In the genomic region with DNA sequence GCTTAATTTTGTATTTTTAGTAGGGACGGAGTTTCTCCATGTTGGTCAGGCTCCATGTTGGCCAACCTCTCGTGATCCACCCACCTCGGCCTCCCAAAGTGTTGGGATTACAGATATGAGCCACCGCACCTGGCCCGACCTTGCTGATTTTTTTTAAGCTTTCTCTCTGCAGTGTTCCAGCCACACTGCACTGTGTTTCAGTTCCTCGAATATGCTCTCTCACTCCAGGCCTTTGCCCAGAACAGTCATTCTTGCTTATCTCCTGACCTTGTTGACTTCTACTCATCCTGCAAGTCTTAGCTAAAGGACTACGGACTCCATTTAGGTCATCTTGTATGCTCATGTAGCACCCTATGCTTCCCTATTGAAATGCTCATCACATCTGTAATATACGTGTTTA, we compare ENCODE assay signal across 14 cellular contexts. TPM values are rescaled to one million over a fixed set of nuclear protein-coding genes. Genes with fewer than 3 reads are reported as not detected.
DNase-seq lines count a peak whose midpoint lies in the region; ATAC-seq, FAIRE-seq and TF ChIP-seq lines count a peak whose summit lies in the region.
"Had no signal": no experiment of that assay in that cellular context is flagged by ENCODE, and none has a peak within 500 bp of the region (broad histone marks: within the 10 kb centered on the region; RNA-seq: fewer than 3 reads in every experiment).

No MANE protein-coding gene starts in this region.

- H3K9me3 ChIP-seq in pancreas = no peaks in the 10 kb centered on the region
- H3K9me3 ChIP-seq: spleen had no signal

- peaks cover 35% of the 10 kb centered on the region for H3K4me1 Mint-ChIP-seq in activated T-helper 17 cell treated with anti-CD3 and anti-CD28 coated beads, Interleukin-2, amount 50 U/mL, for 72 hours

- peaks cover 0 to 29% (median 16%) of the 10 kb centered on the region in 3 donors for H3K4me1 ChIP-seq in pancreas

- no peaks in the 10 kb centered on the region for H3K36me3 ChIP-seq in pancreas

- no peaks in the 10 kb centered on the region for H3K27me3 Mint-ChIP-seq in activated T-helper 17 cell treated with anti-CD3 and anti-CD28 coated beads, Interleukin-2, amount 50 U/mL, for 72 hours

- FAIRE-seq in GM12891 (lab: Jason Lieb, UNC) = peak; percentile 97
- no peak for FAIRE-seq in pancreas (lab: Jason Lieb, UNC)

- H3K27ac ChIP-seq in pancreas = no peak overlapping the region

- no peak overlapping the region for H3K4me3 ChIP-seq in pancreas

- ATAC-seq in GM19463 (IDR thresholded peaks at IDR 0.05; ENCODE audit: unreplicated experiment) (peak; percentile 34), HG03066 (IDR thresholded peaks at IDR 0.05; ENCODE audit: low read depth, unreplicated experiment) (peak; percentile 38), pancreas (no peak)
- ATAC-seq in activated T-helper 17 cell treated with anti-CD3 and anti-CD28 coated beads, Interleukin-2, amount 50 U/mL, for 72 hours (replicated peaks) = no peak
- ATAC-seq in activated naive CD4-positive, alpha-beta T cell treated with anti-CD3 and anti-CD28 coated beads, Interleukin-2, amount 50 U/mL, for 72 hours = no peak
- ATAC-seq: HCT116 had no signal

- H3K4me3 Mint-ChIP-seq in activated T-helper 17 cell treated with anti-CD3 and anti-CD28 coated beads, Interleukin-2, amount 50 U/mL, for 72 hours = peak overlapping the region; percentile 93

- WGBS in pancreas, 2 donors = 81 to 83% methylated on average over 8 of the region's 8 CpGs

- no peaks in the 10 kb centered on the region for H3K9me3 Mint-ChIP-seq in activated T-helper 17 cell treated with anti-CD3 and anti-CD28 coated beads, Interleukin-2, amount 50 U/mL, for 72 hours
- H3K9me3 Mint-ChIP-seq in activated naive CD4-positive, alpha-beta T cell treated with anti-CD3 and anti-CD28 coated beads, Interleukin-2, amount 50 U/mL, for 72 hours = no peaks in the 10 kb centered on the region

- TF ChIP-seq POLR2A in GM12891 (IDR thresholded peaks at IDR 0.05; ENCODE audit: low read depth, low read length) = no peak

- intact Hi-C loops in pancreas (cut with DNase I) (loop anchor here in 1 of 3 donors (10.0 kb wide), 1 partner anchor 141 kb away; no protein-coding TSS in a partner anchor), cardiac septum (cut with DNase I) (loop anchor here (10.0 kb wide), 1 partner anchor 211 kb away; no protein-coding TSS in a partner anchor)

- no peak for TF ChIP-seq CTCF in pancreas (IDR thresholded peaks at IDR 0.05)

- peak overlapping the region; percentile 1 for H3K27ac Mint-ChIP-seq in activated T-helper 17 cell treated with anti-CD3 and anti-CD28 coated beads, Interleukin-2, amount 50 U/mL, for 72 hours
- no peak overlapping the region for H3K27ac Mint-ChIP-seq in activated naive CD4-positive, alpha-beta T cell treated with anti-CD3 and anti-CD28 coated beads, Interleukin-2, amount 50 U/mL, for 72 hours

- DNase-seq in GM12891 (ENCODE audit: insufficient read length, low spot score) = peak; percentile 35
- DNase-seq in pancreas = no peak
- no peak for DNase-seq in activated naive CD4-positive, alpha-beta T cell treated with anti-CD3 and anti-CD28 coated beads, Interleukin-2, amount 50 U/mL, for 72 hours (ENCODE audit: low spot score in 2 of 2)
- no peak for DNase-seq in stimulated activated CD4-positive, alpha-beta T cell treated with anti-CD3 and anti-CD28 coated beads, Interleukin-4, amount 100 ng/mL, for 24 hours
- DNase-seq in cardiac septum (ENCODE audit: low spot score) = no peak
- DNase-seq: activated naive CD4-positive, alpha-beta T cell treated with anti-CD3 and anti-CD28 coated beads, Interleukin-2, amount 50 U/mL, for 16 hours; Calu3; NCI-H2029 treated with DMSO at 0.1 percent for 48 hours; spleen; T-helper 1 cell had no signal

- peaks cover 81% of the 10 kb centered on the region for H3K36me3 Mint-ChIP-seq in activated T-helper 17 cell treated with anti-CD3 and anti-CD28 coated beads, Interleukin-2, amount 50 U/mL, for 72 hours (ENCODE audit: low read depth)
- peaks cover 12 to 47% of the 10 kb centered on the region in 2 donors for H3K36me3 Mint-ChIP-seq in activated naive CD4-positive, alpha-beta T cell treated with anti-CD3 and anti-CD28 coated beads, Interleukin-2, amount 50 U/mL, for 72 hours

- no peaks in the 10 kb centered on the region for H3K27me3 ChIP-seq in pancreas
- H3K27me3 ChIP-seq: spleen had no signal

TF ChIP-seq in GM12891, 5 proteins besides CTCF, POLR2A, EP300 and RAD21:
- TF ChIP-seq POU2F2 (IDR thresholded peaks at IDR 0.05; ENCODE audit: low read depth, low read length) (no peak), SPI1 (IDR thresholded peaks at IDR 0.05; ENCODE audit: low read depth, low read length) (peak; percentile 94)

RNA-seq across cellular contexts. Expression of gene SNAPC3, which starts 3.3 kb away (rescaled TPM):
- polyA plus RNA-seq in GM12891 (2012; ENCODE audit: low read depth, missing spikeins) = 16.6 TPM
- total RNA-seq in activated T-helper 17 cell treated with anti-CD3 and anti-CD28 coated beads, Interleukin-2, amount 50 U/mL, for 72 hours = 10 to 100 TPM; 29.8 to 44.0 TPM
- total RNA-seq in pancreas (10 to 100 TPM in 2 of 6 donors, 1 to 10 TPM in 4; 7.0 to 16.0 (median 8.7) TPM), cardiac septum (31.5 TPM)
- 10 to 100 TPM in 1 of 2 donors, 1 to 10 TPM in 1; 8.6 to 10.2 TPM for polyA plus RNA-seq in pancreas
- total RNA-seq in activated naive CD4-positive, alpha-beta T cell treated with anti-CD3 and anti-CD28 coated beads, Interleukin-2, amount 50 U/mL, for 72 hours = 10 to 100 TPM; 23.8 to 35.9 TPM

Comparison
In these comparisons a context has a peak if more than half of its experiments do, and no peak if none do; other contexts are left out.
1. ATAC-seq: peak in GM19463 (single experiment) and HG03066 (single experiment); none in activated T-helper 17 cell treated with anti-CD3 and anti-CD28 coated beads, Interleukin-2, amount 50 U/mL, for 72 hours (single experiment), pancreas (0 of 4) and activated naive CD4-positive, alpha-beta T cell treated with anti-CD3 and anti-CD28 coated beads, Interleukin-2, amount 50 U/mL, for 72 hours (0 of 2).